ENCODE assay signal across 19 cellular contexts in genomic region chr3:36443042-36443686, GRCh38.
"Had no signal": no experiment of that assay in that cellular context is flagged by ENCODE, and none has a peak within 500 bp of the region (broad histone marks: within the 10 kb centered on the region; RNA-seq: fewer than 3 reads in every experiment).

No MANE protein-coding gene starts in this region.

- H3K36me3 Mint-ChIP-seq: mesothelial cell of epicardium; natural killer cell; stimulated activated naive B cell treated with anti-CD40 and anti-IgM and Interleukin-4, amounts not matched to agents 10 μg/mL and 1 μg/mL and 100 μg/mL, for 72 hours had no signal

- H3K4me3 ChIP-seq: coronary artery, heart left ventricle, ovary, right atrium auricular region, sigmoid colon, skin epidermis, thyroid gland had no signal

- H3K9me3 Mint-ChIP-seq: neural crest cell, type B pancreatic cell had no signal

- H3K27ac ChIP-seq: coronary artery, heart left ventricle, ovary, right atrium auricular region, sigmoid colon, skin epidermis, thyroid gland had no signal

- H3K4me3 Mint-ChIP-seq: mesothelial cell of epicardium; natural killer cell; neural crest cell; stimulated activated naive B cell treated with anti-CD40 and anti-IgM and Interleukin-4, amounts not matched to agents 10 μg/mL and 1 μg/mL and 100 μg/mL, for 72 hours; type B pancreatic cell had no signal

- H3K27me3 Mint-ChIP-seq: stimulated activated naive B cell treated with anti-CD40 and anti-IgM and Interleukin-4, amounts not matched to agents 10 μg/mL and 1 μg/mL and 100 μg/mL, for 72 hours; type B pancreatic cell had no signal

- H3K27me3 ChIP-seq: heart left ventricle, ovary, right atrium auricular region, sigmoid colon, thyroid gland had no signal

- H3K36me3 ChIP-seq: heart left ventricle, ovary, right atrium auricular region, sigmoid colon, thyroid gland had no signal

- H3K9me3 ChIP-seq: heart left ventricle, right atrium auricular region, thyroid gland had no signal

- H3K4me1 ChIP-seq: heart left ventricle, right atrium auricular region, thyroid gland had no signal

- ATAC-seq: esophagus mucosa, heart left ventricle, natural killer cell had no signal

- H3K4me1 Mint-ChIP-seq: mesothelial cell of epicardium, natural killer cell, neural crest cell had no signal

- DNase-seq: effector memory CD4-positive, alpha-beta T cell; heart left ventricle; hippocampal formation; kidney glomerular epithelial cell; natural killer cell; nucleus accumbens; ovary; sigmoid colon; stimulated activated CD4-positive, alpha-beta T cell treated with anti-CD3 and anti-CD28 coated beads, Interleukin-2, amount 100 ng/mL, for 24 hours; stimulated activated CD4-positive, alpha-beta T cell treated with anti-CD3 and anti-CD28 coated beads, Interleukin-4, amount 100 ng/mL, for 4 hours; stimulated activated naive B cell treated with anti-CD40 and anti-IgM and Interleukin-4, amounts not matched to agents 10 μg/mL and 1 μg/mL and 100 μg/mL, for 72 hours; thyroid gland had no signal

- H3K27ac Mint-ChIP-seq: mesothelial cell of epicardium; natural killer cell; stimulated activated naive B cell treated with anti-CD40 and anti-IgM and Interleukin-4, amounts not matched to agents 10 μg/mL and 1 μg/mL and 100 μg/mL, for 72 hours; type B pancreatic cell had no signal
